22 cellular contexts compared by ENCODE assay signal in the genomic region with DNA sequence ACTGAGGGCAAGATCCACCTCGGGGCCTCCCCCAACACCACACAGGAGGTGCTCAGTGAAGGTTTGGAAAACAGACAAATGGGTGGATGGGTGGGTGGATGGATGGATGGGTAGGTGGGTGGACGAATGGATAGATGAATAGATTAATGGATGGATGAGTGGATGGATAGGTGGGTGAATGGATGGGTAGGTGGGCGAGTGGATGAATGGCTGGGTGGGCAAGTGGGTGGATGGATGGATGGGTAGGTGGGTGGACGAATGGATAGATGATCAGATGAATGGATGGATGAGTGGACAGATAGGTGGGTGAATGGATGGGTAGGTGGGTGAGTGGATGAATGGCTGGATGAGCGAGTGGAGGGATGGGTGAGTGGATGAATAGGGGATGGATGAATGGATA. TPM values are rescaled to one million over a fixed set of nuclear protein-coding genes. Genes with fewer than 3 reads are reported as not detected.
"Had no signal": no experiment of that assay in that cellular context is flagged by ENCODE, and none has a peak within 500 bp of the region (broad histone marks: within the 10 kb centered on the region; RNA-seq: fewer than 3 reads in every experiment).

No MANE protein-coding gene starts in this region.

- DNase-seq: activated effector memory CD4-positive, alpha-beta T cell treated with Interleukin-2 at 50 U/mL for 16 hours; activated T-cell treated with anti-CD3 and anti-CD28 coated beads, Interleukin-2, amount 50 U/mL, for 1 hour; aorta; endodermal cell; erythroblast; immature natural killer cell; lower lobe of right lung; midbrain; naive B cell; nucleus accumbens; SK-N-SH; spleen; stimulated activated CD4-positive, alpha-beta T cell treated with anti-CD3 and anti-CD28 coated beads, Interleukin-2, amount 100 ng/mL, for 24 hours; stomach had no signal

- H3K27ac ChIP-seq: lower lobe of right lung, prostate gland, right lobe of liver, spleen, stomach had no signal

- H3K9me3 ChIP-seq: breast epithelium, lower lobe of right lung, prostate gland, right lobe of liver, SK-N-SH, spleen, stomach had no signal

- H3K27me3 ChIP-seq: right lobe of liver had no signal

- H3K27ac Mint-ChIP-seq: activated naive CD8-positive, alpha-beta T cell; endodermal cell had no signal

- H3K4me1 ChIP-seq: lower lobe of right lung, prostate gland, right lobe of liver had no signal

- H3K9me3 Mint-ChIP-seq: endodermal cell, immature natural killer cell had no signal

- H3K4me3 ChIP-seq: breast epithelium, lower lobe of right lung, prostate gland, right lobe of liver, spleen, stomach had no signal

- ATAC-seq: lower lobe of right lung, right lobe of liver had no signal

- H3K36me3 Mint-ChIP-seq: activated naive CD8-positive, alpha-beta T cell had no signal

- H3K36me3 ChIP-seq: breast epithelium, prostate gland, right lobe of liver had no signal

- H3K4me3 Mint-ChIP-seq: endodermal cell had no signal

RNA-seq across cellular contexts. Expression of a gene that starts 0.9 kb away (rescaled TPM):
- total RNA-seq: aorta; breast epithelium; cerebellum; dermis microvascular lymphatic vessel endothelial cell; endodermal cell; glomerular endothelial cell; lower lobe of right lung; right lobe of liver; spleen; stomach; T-helper 2 cell treated with Interferon-gamma antibody and Interleukin-4, amounts not matched to agents 100 ng/mL and 5 ng/mL, for 36 hours had no signal
- polyA plus RNA-seq: aorta, SK-N-SH had no signal

RNA-seq across cellular contexts. Expression of a gene that starts 26.9 kb away (rescaled TPM):
- total RNA-seq: dermis microvascular lymphatic vessel endothelial cell, endodermal cell, glomerular endothelial cell had no signal
- polyA plus RNA-seq: immature natural killer cell, SK-N-SH had no signal

RNA-seq across cellular contexts. Expression of a gene that starts 39.7 kb away (rescaled TPM):
- total RNA-seq: endodermal cell had no signal

RNA-seq across cellular contexts. Expression of a gene that starts 53.8 kb away (rescaled TPM):
- total RNA-seq: cerebellum, dermis microvascular lymphatic vessel endothelial cell, endodermal cell, glomerular endothelial cell had no signal
- polyA plus RNA-seq: SK-N-SH had no signal
